Comparison of ENCODE assay signal across 21 cellular contexts in genomic region chr1:163538682-163539081, GRCh38.
DNase-seq lines count a peak whose midpoint lies in the region; ATAC-seq, FAIRE-seq and TF ChIP-seq lines count a peak whose summit lies in the region.
"Had no signal": no experiment of that assay in that cellular context is flagged by ENCODE, and none has a peak within 500 bp of the region (broad histone marks: within the 10 kb centered on the region; RNA-seq: fewer than 3 reads in every experiment).

No MANE protein-coding gene starts in this region.

- peak; percentile 29 for DNase-seq in NCI-H2227 treated with DMSO at 0.1 percent for 48 hours (lab: John Stamatoyannopoulos, UW)
- no peak for DNase-seq in NCI-H2227 (lab: John Stamatoyannopoulos, UW; ENCODE audit: unreplicated experiment)
- no peak for DNase-seq in right lobe of liver
- DNase-seq: GOT3, KG1, NCI-H1105 treated with DMSO at 0.1 percent for 48 hours, NCI-H1694, NCI-H2081 treated with DMSO at 0.1 percent for 48 hours, NCI-H510A, NCI-H748 treated with DMSO at 0.1 percent for 48 hours, PC-3, RPMI8226, SIG-M5 had no signal

- H3K9me3 ChIP-seq in muscle layer of colon (ENCODE audit: low read length) (no peaks in the 10 kb centered on the region), right lobe of liver (no peaks in the 10 kb centered on the region)

- no peak for TF ChIP-seq POLR2A in right lobe of liver (IDR thresholded peaks at IDR 0.05)

- H3K4me1 ChIP-seq in muscle layer of colon (ENCODE audit: insufficient read depth, low read length) (peaks cover 19% of the 10 kb centered on the region), right lobe of liver (no peaks in the 10 kb centered on the region)

- FAIRE-seq in endometrium (lab: Jason Lieb, UNC) = peak; percentile 92
- FAIRE-seq: G401.6, HepG2 had no signal

- no peak overlapping the region for H3K9ac ChIP-seq in muscle layer of colon (ENCODE audit: low read length)

- no peak overlapping the region for H3K4me3 ChIP-seq in muscle layer of colon (ENCODE audit: low read depth in 1 of 2, low read length in 2 of 2)
- no peak overlapping the region for H3K4me3 ChIP-seq in right lobe of liver

- no peak for TF ChIP-seq CTCF in right lobe of liver (IDR thresholded peaks at IDR 0.05)

- H3K27me3 ChIP-seq in muscle layer of colon (ENCODE audit: control insufficient read depth in 1 of 2, insufficient read depth in 2 of 2, low read length in 2 of 2) = no peaks in the 10 kb centered on the region
- H3K27me3 ChIP-seq in right lobe of liver = no peaks in the 10 kb centered on the region

- WGBS in right lobe of liver (ENCODE audit: insufficient coverage, low coverage, low lambda C conversion rate, missing lambda C conversion rate) = 44% methylated on average over 4 of the region's 4 CpGs

- intact Hi-C loops in right lobe of liver (cut with DNase I) = no loop called here

- H3K27ac ChIP-seq in muscle layer of colon (ENCODE audit: low read depth, low read length) (peak overlapping the region; percentile 12), right lobe of liver (no peak overlapping the region)
- H3K27ac ChIP-seq: 22Rv1 had no signal

- H3K36me3 ChIP-seq in muscle layer of colon (ENCODE audit: insufficient read depth, low read length) = no peaks in the 10 kb centered on the region
- H3K36me3 ChIP-seq in right lobe of liver = no peaks in the 10 kb centered on the region

- no peak for ATAC-seq in GM19351 (IDR thresholded peaks at IDR 0.05; ENCODE audit: unreplicated experiment)
- no peak for ATAC-seq in GM18517 (IDR thresholded peaks at IDR 0.05; ENCODE audit: unreplicated experiment)
- no peak for ATAC-seq in right lobe of liver
- no peak for ATAC-seq in HG02588 (IDR thresholded peaks at IDR 0.05; ENCODE audit: unreplicated experiment)
- ATAC-seq: HepG2, PC-3 had no signal
